ENCODE assay signal across 13 cellular contexts in genomic region chr12:2583642-2584041, GRCh38.
DNase-seq lines count a peak whose midpoint lies in the region; ATAC-seq and TF ChIP-seq lines count a peak whose summit lies in the region.
"Had no signal": no experiment of that assay in that cellular context is flagged by ENCODE, and none has a peak within 500 bp of the region (broad histone marks: within the 10 kb centered on the region; RNA-seq: fewer than 3 reads in every experiment).

No MANE protein-coding gene starts in this region.

- H3K4me1 ChIP-seq in Loucy (ENCODE audit: insufficient read depth, low read length, poor library complexity, severe bottlenecking), result no peaks in the 10 kb centered on the region
- no peaks in the 10 kb centered on the region for H3K4me1 ChIP-seq in endodermal cell (ENCODE audit: control insufficient read depth, insufficient read depth, low read length)
- H3K4me1 ChIP-seq in uterus, result peaks cover 0 to 7% of the 10 kb centered on the region in 2 donors
- H3K4me1 ChIP-seq: BE2C had no signal

- no peak for ATAC-seq in GM19328 (IDR thresholded peaks at IDR 0.05; ENCODE audit: unreplicated experiment)
- ATAC-seq: CD8-positive, alpha-beta T cell had no signal

- no peak overlapping the region for H3K27ac Mint-ChIP-seq in endodermal cell
- H3K27ac Mint-ChIP-seq: CD8-positive, alpha-beta T cell had no signal

- H3K79me2 ChIP-seq in Loucy (ENCODE audit: insufficient read depth, low read length), result no peaks in the 10 kb centered on the region

- no peaks in the 10 kb centered on the region for H3K4me1 Mint-ChIP-seq in endodermal cell

- H3K9me3 ChIP-seq in Loucy (ENCODE audit: insufficient read depth, low read depth, low read length) (no peaks in the 10 kb centered on the region), endodermal cell (ENCODE audit: control insufficient read depth, low read length) (no peaks in the 10 kb centered on the region), uterus (no peaks in the 10 kb centered on the region)
- H3K9me3 ChIP-seq: BE2C had no signal

- H3K4me3 Mint-ChIP-seq in endodermal cell, result no peak overlapping the region
- H3K4me3 Mint-ChIP-seq: CD8-positive, alpha-beta T cell had no signal

- no peak for TF ChIP-seq POLR2A in uterus (IDR thresholded peaks at IDR 0.05)

- peaks cover 52% of the 10 kb centered on the region for H3K27me3 Mint-ChIP-seq in endodermal cell (ENCODE audit: insufficient read depth)

- H3K27ac ChIP-seq in endodermal cell (ENCODE audit: low read depth, low read length) (no peak overlapping the region), uterus (peak overlapping the region; percentile 17 to 52)

- peak overlapping the region; percentile 41; the same call in 1 of the 2 replicates for H2AFZ ChIP-seq in Loucy (ENCODE audit: low read length)

- H3K9me3 Mint-ChIP-seq in endodermal cell, result no peaks in the 10 kb centered on the region
- H3K9me3 Mint-ChIP-seq: CD8-positive, alpha-beta T cell had no signal

- H3K36me3 ChIP-seq in Loucy (ENCODE audit: insufficient read depth, low read length), result no peaks in the 10 kb centered on the region
- no peaks in the 10 kb centered on the region for H3K36me3 ChIP-seq in endodermal cell (ENCODE audit: control insufficient read depth, insufficient read depth, low read length)
- no peaks in the 10 kb centered on the region for H3K36me3 ChIP-seq in uterus
- H3K36me3 ChIP-seq: BE2C had no signal

- TF ChIP-seq CTCF in Loucy (conservative IDR thresholded peaks at IDR 0.05; ENCODE audit: low read length), result no peak
- TF ChIP-seq CTCF in endodermal cell (conservative IDR thresholded peaks at IDR 0.05), result no peak
- no peak for TF ChIP-seq CTCF in uterus (IDR thresholded peaks at IDR 0.05)

- H3F3A ChIP-seq in Loucy (ENCODE audit: low read depth), result no peaks in the 10 kb centered on the region

- intact Hi-C loops in uterus (cut with DNase I; ENCODE audit: low total_unique reads), result loop anchor here (10.0 kb wide), 2 partner anchors 529 to 789 kb away; partner anchors contain the start of gene CACNA1C

- H3K4me3 ChIP-seq in Loucy (ENCODE audit: low read length, poor library complexity, severe bottlenecking) (no peak overlapping the region), endodermal cell (ENCODE audit: low read length) (no peak overlapping the region), uterus (no peak overlapping the region)
- H3K4me3 ChIP-seq: GM12878 had no signal

- H3K4me2 ChIP-seq in Loucy (ENCODE audit: low read depth, low read length, poor library complexity, severe bottlenecking), result peak overlapping the region; percentile 54

- DNase-seq in activated effector memory CD4-positive, alpha-beta T cell treated with anti-CD3 and anti-CD28 coated beads, Interleukin-2, amount 50 U/mL, for 16 hours, result peak; percentile 16
- DNase-seq in activated effector memory CD4-positive, alpha-beta T cell treated with Interleukin-2 at 50 U/mL for 16 hours, result no peak
- DNase-seq in endodermal cell (peak; percentile 46), uterus (no peak)
- DNase-seq in activated naive CD4-positive, alpha-beta T cell (lab: John Stamatoyannopoulos, UW), result no peak
- DNase-seq: GOT3, NCI-H2171 treated with DMSO at 0.1 percent for 48 hours, NCI-H446 had no signal

- H4K20me1 ChIP-seq in Loucy (ENCODE audit: insufficient read depth, low read length, poor library complexity, severe bottlenecking), result no peaks in the 10 kb centered on the region

- H3K9ac ChIP-seq in Loucy (ENCODE audit: low read depth, low read length, poor library complexity, severe bottlenecking) (no peak overlapping the region), endodermal cell (ENCODE audit: extremely low read depth, low read length, poor library complexity, severe bottlenecking) (no peak overlapping the region)

- no peaks in the 10 kb centered on the region for H3K36me3 Mint-ChIP-seq in endodermal cell (ENCODE audit: low read depth)
- H3K36me3 Mint-ChIP-seq: CD8-positive, alpha-beta T cell had no signal

- H3K9me2 ChIP-seq in Loucy (replicated peaks; ENCODE audit: low read depth, low read length), result no peaks in the 10 kb centered on the region

- WGBS in endodermal cell (ENCODE audit: insufficient coverage in 1 of 2, insufficient read length in 1 of 2), 2 experiments, result 89 to 93% methylated on average over 3 to 4 of the region's 4 CpGs

- H3K27me3 ChIP-seq in Loucy (ENCODE audit: insufficient read depth, low read length, poor library complexity, severe bottlenecking) (peaks cover 8% of the 10 kb centered on the region), endodermal cell (ENCODE audit: control insufficient read depth, insufficient read depth, low read length, poor library complexity, severe bottlenecking) (peaks cover 27% of the 10 kb centered on the region), uterus (no peaks in the 10 kb centered on the region)

Comparison
In these comparisons a context has a peak if more than half of its experiments do, and no peak if none do; other contexts are left out.
1. DNase-seq: peak in activated effector memory CD4-positive, alpha-beta T cell treated with anti-CD3 and anti-CD28 coated beads, Interleukin-2, amount 50 U/mL, for 16 hours (single experiment) and endodermal cell (single experiment); none in activated effector memory CD4-positive, alpha-beta T cell treated with Interleukin-2 at 50 U/mL for 16 hours (single experiment), uterus (0 of 2) and activated naive CD4-positive, alpha-beta T cell (0 of 4).